ENCODE assay signal across 13 cellular contexts in genomic region chr11:69941546-69942332, GRCh38.
"Had no signal": no experiment of that assay in that cellular context is flagged by ENCODE, and none has a peak within 500 bp of the region (broad histone marks: within the 10 kb centered on the region; RNA-seq: fewer than 3 reads in every experiment).

No MANE protein-coding gene starts in this region.

- ATAC-seq: esophagus mucosa; naive thymus-derived CD8-positive, alpha-beta T cell; SK-N-SH treated with all-trans-retinoic acid at 6 μM for 48 hours; stimulated activated naive CD8-positive, alpha-beta T cell treated with anti-CD3 and anti-CD28 coated beads, Interleukin-15, Interleukin-2, amounts not matched to agents 100 U/mL and 50 U/mL, for 24 hours had no signal

- DNase-seq: activated CD4-positive, alpha-beta T cell treated with anti-CD3 and anti-CD28 coated beads, Interleukin-2, amount 50 U/mL, for 4 hours; activated CD4-positive, CD25-positive, alpha-beta regulatory T cell treated with anti-CD3 and anti-CD28 coated beads, Interleukin-2, amount 50 U/mL, for 72 hours; activated naive CD4-positive, alpha-beta T cell; activated T-cell treated with anti-CD3 and anti-CD28 coated beads for 4 hours; colonic mucosa; stimulated activated naive CD8-positive, alpha-beta T cell treated with anti-CD3 and anti-CD28 coated beads, Interleukin-15, Interleukin-2, amounts not matched to agents 100 U/mL and 50 U/mL, for 24 hours; T1000 had no signal

- H3K27ac ChIP-seq: cardiac muscle cell, colonic mucosa, neutrophil had no signal

- H3K4me3 ChIP-seq: cardiac muscle cell, colonic mucosa, smooth muscle cell had no signal

- H3K4me1 ChIP-seq: colonic mucosa had no signal

- H3K36me3 ChIP-seq: cardiac muscle cell, colonic mucosa, neutrophil had no signal

- H3K4me2 ChIP-seq: smooth muscle cell had no signal

- H3K9me3 ChIP-seq: colonic mucosa, neutrophil had no signal

- H3K27me3 ChIP-seq: cardiac muscle cell, colonic mucosa had no signal
